1 cellular context compared by ENCODE assay signal in the genomic region with DNA sequence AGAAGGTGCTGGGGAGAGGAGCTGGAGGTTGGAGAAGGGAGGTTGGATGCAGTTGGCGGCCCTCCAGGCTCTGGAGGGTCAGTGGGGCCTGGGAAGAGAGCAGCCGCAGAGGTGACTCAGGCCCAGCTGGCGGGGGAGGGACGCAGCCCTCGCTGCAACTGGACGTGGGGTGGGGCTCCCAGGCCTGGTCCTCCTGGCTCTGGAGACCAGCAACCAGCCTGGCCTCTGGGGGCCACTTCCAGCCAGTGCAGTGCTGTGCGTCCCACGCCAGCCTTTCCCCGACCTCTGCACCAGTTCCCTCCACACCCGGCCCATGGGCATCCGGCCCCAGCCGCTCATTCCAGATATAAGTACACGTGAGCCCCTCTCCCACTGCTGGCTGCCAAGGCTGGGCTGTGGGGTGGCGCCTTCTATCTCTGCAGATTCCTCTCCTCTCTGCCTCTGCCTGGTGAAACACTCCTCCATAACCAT.
A peak's percentile ranks its signal among the peaks of the same experiment; 100 is the strongest.
TF ChIP-seq lines count a peak whose summit lies in the region.

No MANE protein-coding gene starts in this region.

TF ChIP-seq in K562, 482 proteins besides CTCF, POLR2A, EP300 and RAD21 (continues in another document):
- no peak for TF ChIP-seq NR4A1 (CRISPR knock-in tag; IDR thresholded peaks at IDR 0.05)
- TF ChIP-seq NR4A1 (tag; IDR thresholded peaks at IDR 0.05) = no peak
- no peak for TF ChIP-seq SNAPC5 (CRISPR knock-in tag; IDR thresholded peaks at IDR 0.05)
- peak; percentile 42 for TF ChIP-seq DACH1 (IDR thresholded peaks at IDR 0.05; ENCODE audit: partially characterized antibody)
- TF ChIP-seq NFIC (IDR thresholded peaks at IDR 0.05) = peak; percentile 87
- no peak for TF ChIP-seq CBX1 (IDR thresholded peaks at IDR 0.05; ENCODE audit: low read depth)
- TF ChIP-seq, protein P1, sequence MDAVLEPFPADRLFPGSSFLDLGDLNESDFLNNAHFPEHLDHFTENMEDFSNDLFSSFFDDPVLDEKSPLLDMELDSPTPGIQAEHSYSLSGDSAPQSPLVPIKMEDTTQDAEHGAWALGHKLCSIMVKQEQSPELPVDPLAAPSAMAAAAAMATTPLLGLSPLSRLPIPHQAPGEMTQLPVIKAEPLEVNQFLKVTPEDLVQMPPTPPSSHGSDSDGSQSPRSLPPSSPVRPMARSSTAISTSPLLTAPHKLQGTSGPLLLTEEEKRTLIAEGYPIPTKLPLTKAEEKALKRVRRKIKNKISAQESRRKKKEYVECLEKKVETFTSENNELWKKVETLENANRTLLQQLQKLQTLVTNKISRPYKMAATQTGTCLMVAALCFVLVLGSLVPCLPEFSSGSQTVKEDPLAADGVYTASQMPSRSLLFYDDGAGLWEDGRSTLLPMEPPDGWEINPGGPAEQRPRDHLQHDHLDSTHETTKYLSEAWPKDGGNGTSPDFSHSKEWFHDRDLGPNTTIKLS (IDR thresholded peaks at IDR 0.05; ENCODE audit: borderline replicate concordance, low read depth) = no peak
- peak; percentile 82 for TF ChIP-seq JUND (IDR thresholded peaks at IDR 0.05; ENCODE audit: borderline replicate concordance, low read depth, low read length)
- peak; percentile 55; the same call in 1 of the 3 replicates for TF ChIP-seq JUND (tag; IDR thresholded peaks at IDR 0.05; ENCODE audit: borderline replicate concordance, low read depth, low read length)
- TF ChIP-seq SMARCE1 (IDR thresholded peaks at IDR 0.05) = peak; percentile 47
- peak; percentile 55 for TF ChIP-seq CBFA2T2 (conservative IDR thresholded peaks at IDR 0.05)
- TF ChIP-seq PCBP1 (IDR thresholded peaks at IDR 0.05; ENCODE audit: low read depth, low read length, poor library complexity, severe bottlenecking) = no peak
- no peak for TF ChIP-seq FOXM1 (IDR thresholded peaks at IDR 0.05; ENCODE audit: low read depth)
- no peak for TF ChIP-seq FOXM1 (CRISPR knock-in tag; IDR thresholded peaks at IDR 0.05; ENCODE audit: low read depth)
- TF ChIP-seq E2F5 (CRISPR knock-in tag; IDR thresholded peaks at IDR 0.05) = no peak
- TF ChIP-seq PRPF4 (IDR thresholded peaks at IDR 0.05; ENCODE audit: insufficient read depth, low read depth, low read length, poor library complexity, severe bottlenecking) = no peak
- TF ChIP-seq RBM15 (IDR thresholded peaks at IDR 0.05; ENCODE audit: insufficient read depth, low read length) = no peak
- no peak for TF ChIP-seq ETV5 (CRISPR knock-in tag; IDR thresholded peaks at IDR 0.05; ENCODE audit: low read depth)
- peak; percentile 12 for TF ChIP-seq CCNT2 (IDR thresholded peaks at IDR 0.05; ENCODE audit: borderline replicate concordance, extremely low read depth, insufficient read length, low read depth, low read length)
- no peak for TF ChIP-seq WHSC1 (IDR thresholded peaks at IDR 0.05; ENCODE audit: low read length)
- TF ChIP-seq FUS (optimal IDR thresholded peaks at IDR 0.05; ENCODE audit: low read depth, low read length) = no peak
- TF ChIP-seq E2F4 (CRISPR knock-in tag; IDR thresholded peaks at IDR 0.05; ENCODE audit: low read depth) = no peak
- TF ChIP-seq TCF3 (CRISPR knock-in tag; IDR thresholded peaks at IDR 0.05) = peak; percentile 37; the same call in 1 of the 2 replicates
- TF ChIP-seq EGR1 (conservative IDR thresholded peaks at IDR 0.05) = 0 out of 2 replicates have a peak, but pooled peaks have one; percentile 21
- TF ChIP-seq RBBP5 (IDR thresholded peaks at IDR 0.05; ENCODE audit: borderline replicate concordance, insufficient read depth, low read length, poor library complexity, severe bottlenecking) = peak; percentile 31
- peak; percentile 57 for TF ChIP-seq VEZF1 (CRISPR knock-in tag; IDR thresholded peaks at IDR 0.05)
- peak; percentile 75 for TF ChIP-seq ATF3 (IDR thresholded peaks at IDR 0.05)
- no peak for TF ChIP-seq ATF3 (CRISPR knock-in tag; conservative IDR thresholded peaks at IDR 0.05)
- TF ChIP-seq PHF21A (IDR thresholded peaks at IDR 0.05; ENCODE audit: borderline replicate concordance, low read depth) = no peak
- TF ChIP-seq, protein P2, sequence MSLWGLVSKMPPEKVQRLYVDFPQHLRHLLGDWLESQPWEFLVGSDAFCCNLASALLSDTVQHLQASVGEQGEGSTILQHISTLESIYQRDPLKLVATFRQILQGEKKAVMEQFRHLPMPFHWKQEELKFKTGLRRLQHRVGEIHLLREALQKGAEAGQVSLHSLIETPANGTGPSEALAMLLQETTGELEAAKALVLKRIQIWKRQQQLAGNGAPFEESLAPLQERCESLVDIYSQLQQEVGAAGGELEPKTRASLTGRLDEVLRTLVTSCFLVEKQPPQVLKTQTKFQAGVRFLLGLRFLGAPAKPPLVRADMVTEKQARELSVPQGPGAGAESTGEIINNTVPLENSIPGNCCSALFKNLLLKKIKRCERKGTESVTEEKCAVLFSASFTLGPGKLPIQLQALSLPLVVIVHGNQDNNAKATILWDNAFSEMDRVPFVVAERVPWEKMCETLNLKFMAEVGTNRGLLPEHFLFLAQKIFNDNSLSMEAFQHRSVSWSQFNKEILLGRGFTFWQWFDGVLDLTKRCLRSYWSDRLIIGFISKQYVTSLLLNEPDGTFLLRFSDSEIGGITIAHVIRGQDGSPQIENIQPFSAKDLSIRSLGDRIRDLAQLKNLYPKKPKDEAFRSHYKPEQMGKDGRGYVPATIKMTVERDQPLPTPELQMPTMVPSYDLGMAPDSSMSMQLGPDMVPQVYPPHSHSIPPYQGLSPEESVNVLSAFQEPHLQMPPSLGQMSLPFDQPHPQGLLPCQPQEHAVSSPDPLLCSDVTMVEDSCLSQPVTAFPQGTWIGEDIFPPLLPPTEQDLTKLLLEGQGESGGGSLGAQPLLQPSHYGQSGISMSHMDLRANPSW (CRISPR knock-in tag; IDR thresholded peaks at IDR 0.05) = no peak
- TF ChIP-seq BRD4 (IDR thresholded peaks at IDR 0.05) = no peak
- peak; percentile 91 for TF ChIP-seq FOSL1 (tag; conservative IDR thresholded peaks at IDR 0.05)
- TF ChIP-seq ZNF316 (IDR thresholded peaks at IDR 0.05) = no peak
- TF ChIP-seq NRF1 (conservative IDR thresholded peaks at IDR 0.05 in 1 of 2, IDR thresholded peaks at IDR 0.05 in 1 of 2) = peak in 1 of 2 experiments; percentile 39; a peak in 1 of 4 replicates
- TF ChIP-seq ZMIZ1 (IDR thresholded peaks at IDR 0.05; ENCODE audit: low read depth in 2 of 2, low read length in 2 of 2) = no peak
- TF ChIP-seq NFE2 (IDR thresholded peaks at IDR 0.05; ENCODE audit: low read depth) = no peak
- TF ChIP-seq ATF6 (CRISPR knock-in tag; IDR thresholded peaks at IDR 0.05) = no peak
- TF ChIP-seq SRSF9 (IDR thresholded peaks at IDR 0.05; ENCODE audit: borderline replicate concordance, low read depth, low read length) = no peak
- TF ChIP-seq SMARCA4 (IDR thresholded peaks at IDR 0.05) = peak; percentile 33; the same call in 1 of the 2 replicates
- TF ChIP-seq TFAP4 (CRISPR knock-in tag; IDR thresholded peaks at IDR 0.05; ENCODE audit: borderline replicate concordance) = peak; percentile 97
- TF ChIP-seq ZNF511 (CRISPR knock-in tag; IDR thresholded peaks at IDR 0.05) = 0 out of 2 replicates have a peak, but pooled peaks have one; percentile 39
- no peak for TF ChIP-seq L3MBTL2 (IDR thresholded peaks at IDR 0.05)
- TF ChIP-seq ARID1B (IDR thresholded peaks at IDR 0.05) = peak; percentile 62
- no peak for TF ChIP-seq SRSF1 (IDR thresholded peaks at IDR 0.05; ENCODE audit: low read depth, low read length)
- peak; percentile 41; the same call in 1 of the 2 replicates for TF ChIP-seq ZBTB7A (IDR thresholded peaks at IDR 0.05; ENCODE audit: borderline replicate concordance, control insufficient read depth, low read depth, low read length)
- TF ChIP-seq GABPB1 (CRISPR knock-in tag; IDR thresholded peaks at IDR 0.05) = 0 out of 2 replicates have a peak, but pooled peaks have one; percentile 34
- TF ChIP-seq CBFA2T3 (IDR thresholded peaks at IDR 0.05) = peak; percentile 54
- no peak for TF ChIP-seq CREBBP (IDR thresholded peaks at IDR 0.05; ENCODE audit: low read depth, low read length)
- TF ChIP-seq XRCC3 (IDR thresholded peaks at IDR 0.05) = no peak
- no peak for TF ChIP-seq MTA2 (IDR thresholded peaks at IDR 0.05; ENCODE audit: low read depth)
- no peak for TF ChIP-seq ZNF3 (CRISPR knock-in tag; IDR thresholded peaks at IDR 0.05)
- 0 out of 4 replicates have a peak, but pooled peaks of 1 of the 2 experiments have one; percentile 15 for TF ChIP-seq HDAC1 (IDR thresholded peaks at IDR 0.05)
